In the genomic region with DNA sequence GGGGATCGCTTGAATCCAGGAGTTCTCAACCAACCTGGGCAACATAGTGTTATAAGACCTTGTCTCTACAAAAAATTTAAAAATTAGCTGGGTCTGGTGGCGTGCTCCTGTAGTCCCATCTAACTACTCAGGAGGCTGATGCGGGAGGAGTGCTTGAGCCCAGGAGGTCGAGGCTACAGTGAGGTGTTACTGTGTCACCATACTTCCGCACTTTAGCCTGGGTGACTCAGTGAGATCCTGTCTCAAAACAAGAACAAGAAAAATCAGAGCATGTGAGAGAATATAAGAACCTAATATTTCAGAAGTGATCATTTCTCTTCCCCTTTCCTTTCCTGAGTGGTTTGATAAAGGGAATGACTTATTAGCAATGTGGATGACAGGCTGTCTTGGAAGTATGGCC, we compare ENCODE assay signal across 15 cellular contexts. TPM values are rescaled to one million over a fixed set of nuclear protein-coding genes. Genes with fewer than 3 reads are reported as not detected.
DNase-seq lines count a peak whose midpoint lies in the region; ATAC-seq and TF ChIP-seq lines count a peak whose summit lies in the region.
"Had no signal": no experiment of that assay in that cellular context is flagged by ENCODE, and none has a peak within 500 bp of the region (broad histone marks: within the 10 kb centered on the region; RNA-seq: fewer than 3 reads in every experiment).

No MANE protein-coding gene starts in this region.

- TF ChIP-seq CTCF in HCT116 (IDR thresholded peaks at IDR 0.05 in 2 of 3, conservative IDR thresholded peaks at IDR 0.05 in 1 of 3; ENCODE audit: borderline replicate concordance in 1 of 3, insufficient read depth in 1 of 3, low read depth in 2 of 3, low read length in 2 of 3) = no peak

- DNase-seq in activated CD4-positive, alpha-beta T cell treated with anti-CD3 and anti-CD28 coated beads for 36 hours = peak; percentile 64
- no peak for DNase-seq in activated CD4-positive, alpha-beta T cell treated with anti-CD3 and anti-CD28 coated beads for 1 hour
- no peak for DNase-seq in HCT116 (ENCODE audit: low read depth, low spot score)
- peak in 1 of 2 donors; percentile 32 for DNase-seq in activated naive CD4-positive, alpha-beta T cell treated with anti-CD3 and anti-CD28 coated beads, Interleukin-2, amount 50 U/mL, for 72 hours (ENCODE audit: low spot score in 2 of 2)
- DNase-seq in natural killer cell treated with Interleukin-12 subunit alpha and Interleukin-12 subunit beta and Interleukin-15 and Interleukin-18, amount 100 ng/mL, for 72 hours (ENCODE audit: low spot score) = no peak
- no peak for DNase-seq in islet precursor cell
- DNase-seq: colonic mucosa, DMS53, NCI-H1436, right cardiac atrium, thyroid gland, WERI-Rb-1 had no signal

- no peak for TF ChIP-seq POLR2A in HCT116 (IDR thresholded peaks at IDR 0.05; ENCODE audit: borderline replicate concordance, extremely low read depth, insufficient read depth, insufficient read length)

- no peak overlapping the region for H3K4me3 ChIP-seq in HCT116 (replicated peaks in 1 of 2; ENCODE audit: low read depth in 1 of 2, low read length in 2 of 2)
- H3K4me3 ChIP-seq: A549, colonic mucosa, thyroid gland had no signal

- ATAC-seq in activated CD4-positive, alpha-beta T cell treated with anti-CD3 and anti-CD28 coated beads for 36 hours = peak; percentile 78
- ATAC-seq in HCT116 (peak; percentile 43; the same call in 1 of the 2 replicates), HG02610 (IDR thresholded peaks at IDR 0.05; ENCODE audit: unreplicated experiment) (no peak), GM19328 (IDR thresholded peaks at IDR 0.05; ENCODE audit: unreplicated experiment) (no peak)
- peak; percentile 72 to 86 for ATAC-seq in activated naive CD4-positive, alpha-beta T cell treated with anti-CD3 and anti-CD28 coated beads, Interleukin-2, amount 50 U/mL, for 72 hours
- peak; percentile 67 to 82 for ATAC-seq in natural killer cell treated with Interleukin-12 subunit alpha and Interleukin-12 subunit beta and Interleukin-15 and Interleukin-18, amount 100 ng/mL, for 72 hours
- ATAC-seq: right cardiac atrium had no signal

- RAD21 ChIA-PET in HCT116 (lab: Charles Lee; ENCODE audit: low non-redundant PET in 1 of 2, low total read pairs in 2 of 2, uncharacterized antibody in 2 of 2, unreplicated experiment in 2 of 2) = no interaction called here

- intact Hi-C loops in activated CD4-positive, alpha-beta T cell treated with anti-CD3 and anti-CD28 coated beads for 36 hours (cut with DNase I, micrococcal nuclease) = no loop called here
- intact Hi-C loops in HCT116 (cut with micrococcal nuclease) = no loop called here

- H3K27ac Mint-ChIP-seq in activated CD4-positive, alpha-beta T cell treated with anti-CD3 and anti-CD28 coated beads for 36 hours = peak overlapping the region; percentile 81
- H3K27ac Mint-ChIP-seq in activated naive CD4-positive, alpha-beta T cell treated with anti-CD3 and anti-CD28 coated beads, Interleukin-2, amount 50 U/mL, for 72 hours = peak overlapping the region; percentile 11 to 30
- peak overlapping the region in 1 of 2 donors; percentile 20 for H3K27ac Mint-ChIP-seq in natural killer cell treated with Interleukin-12 subunit alpha and Interleukin-12 subunit beta and Interleukin-15 and Interleukin-18, amount 100 ng/mL, for 72 hours

- H3K4me1 ChIP-seq in HCT116 (ENCODE audit: control insufficient read depth in 1 of 2, insufficient read depth in 2 of 2, low read length in 2 of 2) = peaks cover 4 to 46% of the 10 kb centered on the region in 2 experiments; a peak in 3 of 4 replicates
- H3K4me1 ChIP-seq: colonic mucosa, thyroid gland had no signal

- peaks cover 4% of the 10 kb centered on the region for H3K9me3 Mint-ChIP-seq in activated CD4-positive, alpha-beta T cell treated with anti-CD3 and anti-CD28 coated beads for 36 hours (ENCODE audit: low read depth)
- peaks cover 0 to 6% of the 10 kb centered on the region in 2 donors for H3K9me3 Mint-ChIP-seq in activated naive CD4-positive, alpha-beta T cell treated with anti-CD3 and anti-CD28 coated beads, Interleukin-2, amount 50 U/mL, for 72 hours
- no peaks in the 10 kb centered on the region for H3K9me3 Mint-ChIP-seq in natural killer cell treated with Interleukin-12 subunit alpha and Interleukin-12 subunit beta and Interleukin-15 and Interleukin-18, amount 100 ng/mL, for 72 hours

- H3K27me3 Mint-ChIP-seq in activated CD4-positive, alpha-beta T cell treated with anti-CD3 and anti-CD28 coated beads for 36 hours = no peaks in the 10 kb centered on the region
- H3K27me3 Mint-ChIP-seq in natural killer cell treated with Interleukin-12 subunit alpha and Interleukin-12 subunit beta and Interleukin-15 and Interleukin-18, amount 100 ng/mL, for 72 hours = no peaks in the 10 kb centered on the region

- H3K4me2 ChIP-seq in HCT116 (ENCODE audit: low read length) = peak overlapping the region; percentile 42
- H3K4me2 ChIP-seq: A549 had no signal

- peaks cover 43% of the 10 kb centered on the region for H3K36me3 Mint-ChIP-seq in activated CD4-positive, alpha-beta T cell treated with anti-CD3 and anti-CD28 coated beads for 36 hours (ENCODE audit: low read depth)
- peaks cover 13 to 43% of the 10 kb centered on the region in 2 donors for H3K36me3 Mint-ChIP-seq in activated naive CD4-positive, alpha-beta T cell treated with anti-CD3 and anti-CD28 coated beads, Interleukin-2, amount 50 U/mL, for 72 hours
- peaks cover 6% of the 10 kb centered on the region for H3K36me3 Mint-ChIP-seq in natural killer cell treated with Interleukin-12 subunit alpha and Interleukin-12 subunit beta and Interleukin-15 and Interleukin-18, amount 100 ng/mL, for 72 hours

- no peak for TF ChIP-seq RAD21 in HCT116 (IDR thresholded peaks at IDR 0.05; ENCODE audit: low read depth)

- POLR2A ChIA-PET in activated CD4-positive, alpha-beta T cell treated with anti-CD3 and anti-CD28 coated beads for 36 hours (lab: Charles Lee) = interaction anchor here (0.8 kb wide), 1 partner anchor 12 kb away, joined by 12 read pairs; no protein-coding TSS in a partner anchor
- POLR2A ChIA-PET in HCT116 (lab: Charles Lee) = no interaction called here

- H4K20me1 ChIP-seq in HCT116 (ENCODE audit: insufficient read depth) = peaks cover 3% of the 10 kb centered on the region; the same call in 1 of the 2 replicates

- peaks cover 91% of the 10 kb centered on the region for H3K4me1 Mint-ChIP-seq in activated CD4-positive, alpha-beta T cell treated with anti-CD3 and anti-CD28 coated beads for 36 hours
- peaks cover 44 to 49% of the 10 kb centered on the region in 2 donors for H3K4me1 Mint-ChIP-seq in natural killer cell treated with Interleukin-12 subunit alpha and Interleukin-12 subunit beta and Interleukin-15 and Interleukin-18, amount 100 ng/mL, for 72 hours (ENCODE audit: low read depth in 2 of 2)

- no peaks in the 10 kb centered on the region for H3K9me2 ChIP-seq in HCT116 (ENCODE audit: insufficient read depth)

- BruUV-seq in HCT116 (replicated peaks; lab: Mats Ljungman, UMichigan) = no TSS peak

- no peak overlapping the region for H3K9ac ChIP-seq in HCT116 (ENCODE audit: low read length)

- peak overlapping the region; percentile 13 for H3K4me3 Mint-ChIP-seq in activated CD4-positive, alpha-beta T cell treated with anti-CD3 and anti-CD28 coated beads for 36 hours
- H3K4me3 Mint-ChIP-seq in natural killer cell treated with Interleukin-12 subunit alpha and Interleukin-12 subunit beta and Interleukin-15 and Interleukin-18, amount 100 ng/mL, for 72 hours = peak overlapping the region; percentile 21

- no peaks in the 10 kb centered on the region for H3K36me3 ChIP-seq in HCT116 (ENCODE audit: control insufficient read depth in 1 of 2, insufficient read depth in 2 of 2, low read length in 2 of 2)
- H3K36me3 ChIP-seq: colonic mucosa, thyroid gland, WERI-Rb-1 had no signal

- CTCF ChIA-PET in activated CD4-positive, alpha-beta T cell treated with anti-CD3 and anti-CD28 coated beads for 36 hours (lab: Charles Lee) = no interaction called here
- CTCF ChIA-PET in HCT116 (lab: Charles Lee) = no interaction called here

- H3K9me3 ChIP-seq in HCT116 (ENCODE audit: control insufficient read depth in 1 of 2, insufficient read depth in 1 of 2, low read depth in 1 of 2, low read length in 2 of 2) = no peaks in the 10 kb centered on the region
- H3K9me3 ChIP-seq: A549, colonic mucosa, thyroid gland had no signal

- H3K27me3 ChIP-seq in HCT116 (ENCODE audit: insufficient read depth, low read length) = no peaks in the 10 kb centered on the region
- H3K27me3 ChIP-seq: colonic mucosa, thyroid gland had no signal

- no peak overlapping the region for H3K27ac ChIP-seq in HCT116 (ENCODE audit: low read depth, low read length)
- H3K27ac ChIP-seq: A549, colonic mucosa, thyroid gland, WERI-Rb-1 had no signal

- no peak overlapping the region for H2AFZ ChIP-seq in HCT116 (ENCODE audit: low read depth, low read length, poor library complexity, severe bottlenecking)

- H3K79me2 ChIP-seq in HCT116 (ENCODE audit: insufficient read depth, low read length) = peaks cover 97% of the 10 kb centered on the region

TF ChIP-seq in HCT116, 20 proteins besides CTCF, POLR2A, EP300 and RAD21 (continues in another document):
- no peak for TF ChIP-seq EGR1 (IDR thresholded peaks at IDR 0.05; ENCODE audit: low read depth)
- no peak for TF ChIP-seq ZBTB33 (IDR thresholded peaks at IDR 0.05; ENCODE audit: extremely low read depth, insufficient replicate concordance, low read length)
- no peak for TF ChIP-seq EZH2 (IDR thresholded peaks at IDR 0.05)
- no peak for TF ChIP-seq EZH2phosphoT487 (IDR thresholded peaks at IDR 0.05; ENCODE audit: borderline replicate concordance)
- TF ChIP-seq YY1 (IDR thresholded peaks at IDR 0.05; ENCODE audit: extremely low read depth, insufficient replicate concordance, low read depth, low read length) = no peak

RNA-seq across cellular contexts. Expression of gene TRAF3, which starts 9.5 kb away (rescaled TPM):
- total RNA-seq in activated CD4-positive, alpha-beta T cell treated with anti-CD3 and anti-CD28 coated beads for 36 hours = 10 to 100 TPM; 66.4 to 83.7 TPM
- 32.1 TPM for total RNA-seq in HCT116 (2021; ENCODE audit: unreplicated experiment)
- 17.0 and 19.8 TPM in 2 replicates for polyA plus RNA-seq in HCT116 (2012)
- total RNA-seq in activated naive CD4-positive, alpha-beta T cell treated with anti-CD3 and anti-CD28 coated beads, Interleukin-2, amount 50 U/mL, for 72 hours = 10 to 100 TPM; 54.9 to 97.0 TPM
- 10 to 100 TPM; 37.6 to 84.6 TPM for total RNA-seq in natural killer cell treated with Interleukin-12 subunit alpha and Interleukin-12 subunit beta and Interleukin-15 and Interleukin-18, amount 100 ng/mL, for 72 hours

Comparison
In these comparisons a context has a peak if more than half of its experiments do, and no peak if none do; other contexts are left out.
1. ATAC-seq: peak in activated CD4-positive, alpha-beta T cell treated with anti-CD3 and anti-CD28 coated beads for 36 hours (single experiment), HCT116 (single experiment), activated naive CD4-positive, alpha-beta T cell treated with anti-CD3 and anti-CD28 coated beads, Interleukin-2, amount 50 U/mL, for 72 hours (2 of 2) and natural killer cell treated with Interleukin-12 subunit alpha and Interleukin-12 subunit beta and Interleukin-15 and Interleukin-18, amount 100 ng/mL, for 72 hours (2 of 2); none in HG02610 (single experiment) and GM19328 (single experiment).